ENCODE assay signal across 9 cellular contexts in the genomic region with DNA sequence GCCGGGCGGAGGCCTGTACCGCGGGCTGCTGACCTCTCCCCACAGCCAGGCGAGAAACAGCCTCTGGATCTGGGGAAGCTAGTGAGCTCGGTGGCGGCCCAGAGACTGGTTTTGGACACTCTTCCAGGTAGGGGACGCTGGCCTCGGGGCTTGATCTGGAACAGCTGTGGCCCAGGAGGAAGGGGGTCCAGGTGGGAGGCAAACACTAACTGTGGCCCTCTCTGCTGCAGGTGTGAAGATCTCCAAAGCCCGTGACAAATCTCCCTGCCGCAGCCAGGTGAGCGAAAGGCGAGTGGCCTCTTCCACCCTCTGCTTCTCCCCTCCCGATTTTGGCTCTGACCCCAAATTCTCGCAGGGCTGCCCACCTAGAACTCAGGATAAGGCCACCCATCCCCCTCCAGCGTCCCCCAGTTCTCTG. TPM values are rescaled to one million over a fixed set of nuclear protein-coding genes. Genes with fewer than 3 reads are reported as not detected.
DNase-seq lines count a peak whose midpoint lies in the region; ATAC-seq, FAIRE-seq and TF ChIP-seq lines count a peak whose summit lies in the region.
"Had no signal": no experiment of that assay in that cellular context is flagged by ENCODE, and none has a peak within 500 bp of the region (broad histone marks: within the 10 kb centered on the region; RNA-seq: fewer than 3 reads in every experiment).

No MANE protein-coding gene starts in this region.

- H3K9me3 ChIP-seq in GM12878 (replicated peaks; ENCODE audit: control insufficient read depth, insufficient read depth, low read length) (no peaks in the 10 kb centered on the region), right lobe of liver (no peaks in the 10 kb centered on the region), transverse colon (no peaks in the 10 kb centered on the region)

- H3K36me3 ChIP-seq in GM12878 (ENCODE audit: control insufficient read depth in 2 of 2, insufficient read depth in 2 of 2, low read length in 1 of 2), result peaks cover 14 to 17% of the 10 kb centered on the region in 2 experiments
- H3K36me3 ChIP-seq in right lobe of liver, result no peaks in the 10 kb centered on the region
- H3K36me3 ChIP-seq in transverse colon, result no peaks in the 10 kb centered on the region

- ATAC-seq in activated naive CD8-positive, alpha-beta T cell treated with anti-CD3 and anti-CD28 coated beads, Interleukin-2, amount 50 U/mL, for 24 hours, result no peak
- no peak for ATAC-seq in GM12878
- ATAC-seq in right lobe of liver, result no peak
- no peak for ATAC-seq in HG03139 (IDR thresholded peaks at IDR 0.05; ENCODE audit: unreplicated experiment)
- ATAC-seq in GM18873 (IDR thresholded peaks at IDR 0.05; ENCODE audit: low FRiP score, unreplicated experiment), result no peak

- no peak overlapping the region for H3K9ac ChIP-seq in GM12878 (ENCODE audit: control insufficient read depth, insufficient read depth, low read length)

- in situ Hi-C loops in GM12878 (cut with MboI), result no loop called here
- in situ Hi-C loops in transverse colon (cut with MboI; ENCODE audit: low pct_ligation_motif_present in 1 of 4, low pct_unique_long_range_greater_than_20kb in 1 of 4, low sequenced_read_pairs in 3 of 4), result no loop called here

- no peaks in the 10 kb centered on the region for H3K27me3 ChIP-seq in GM12878 (replicated peaks in 1 of 2; ENCODE audit: control insufficient read depth in 2 of 2, insufficient read depth in 2 of 2, low read length in 1 of 2)
- no peaks in the 10 kb centered on the region for H3K27me3 ChIP-seq in right lobe of liver
- H3K27me3 ChIP-seq in transverse colon, result no peaks in the 10 kb centered on the region

- RAD21 ChIA-PET in GM12878 (lab: Charles Lee; ENCODE audit: unreplicated experiment), result interaction anchor here (0.6 to 3.0 kb wide), 10 partner anchors 9 to 86 kb away, joined by 3 to 46 read pairs (median 4); no protein-coding TSS in a partner anchor

- H3K4me1 ChIP-seq in GM12878 (ENCODE audit: control insufficient read depth, insufficient read depth, low read length), result peaks cover 24% of the 10 kb centered on the region
- peaks cover 0 to 74% (median 27%) of the 10 kb centered on the region in 4 donors for H3K4me1 ChIP-seq in right lobe of liver
- H3K4me1 ChIP-seq in transverse colon, result peaks cover 16 to 26% (median 21%) of the 10 kb centered on the region in 4 donors

- no peaks in the 10 kb centered on the region; the same call in none of the 2 replicates for H3K79me2 ChIP-seq in GM12878 (ENCODE audit: control insufficient read depth, insufficient read depth, low read length)

- H3K4me2 ChIP-seq in GM12878 (ENCODE audit: control insufficient read depth, insufficient read depth), result 0 out of 2 replicates have a peak overlapping the region, but pooled peaks have one; percentile 38

- no peaks in the 10 kb centered on the region for H3K27me3 Mint-ChIP-seq in activated naive CD8-positive, alpha-beta T cell
- H3K27me3 Mint-ChIP-seq in activated naive CD8-positive, alpha-beta T cell treated with anti-CD3 and anti-CD28 coated beads, Interleukin-2, amount 50 U/mL, for 24 hours, result no peaks in the 10 kb centered on the region
- H3K27me3 Mint-ChIP-seq: naive B cell had no signal

- peak overlapping the region; percentile 64 for H3K4me3 Mint-ChIP-seq in activated naive CD8-positive, alpha-beta T cell
- no peak overlapping the region for H3K4me3 Mint-ChIP-seq in activated naive CD8-positive, alpha-beta T cell treated with anti-CD3 and anti-CD28 coated beads, Interleukin-2, amount 50 U/mL, for 24 hours

- CTCF ChIA-PET in GM12878 (lab: Yijun Ruan, JAX), result interaction anchor here (0.7 to 6.0 kb wide), 16 partner anchors 8 to 257 kb away, joined by 3 to 88 read pairs (median 8); partner anchors contain the start of genes LMAN2, MXD3, RGS14 and SLC34A1

- POLR2A ChIA-PET in GM12878 (lab: Charles Lee), result interaction anchor here (0.5 to 2.7 kb wide), 7 partner anchors 12 to 844 kb away, joined by 3 to 11 read pairs (median 4); partner anchors contain the start of gene RGS14

- no peak for DNase-seq in activated naive CD8-positive, alpha-beta T cell treated with anti-CD3 and anti-CD28 coated beads, Interleukin-2, amount 50 U/mL, for 24 hours
- DNase-seq in GM12878 (ENCODE audit: low read depth, low spot score) (no peak), right lobe of liver (no peak), transverse colon (no peak), glomerular visceral epithelial cell (ENCODE audit: extremely low spot score) (no peak)
- DNase-seq: naive B cell had no signal

- TF ChIP-seq POLR2A in GM12878 (IDR thresholded peaks at IDR 0.05; ENCODE audit: low read depth, low read length) (no peak), right lobe of liver (IDR thresholded peaks at IDR 0.05) (no peak), transverse colon (IDR thresholded peaks at IDR 0.05) (no peak)

- H3K36me3 Mint-ChIP-seq in activated naive CD8-positive, alpha-beta T cell, result peaks cover 8% of the 10 kb centered on the region
- peaks cover 14% of the 10 kb centered on the region for H3K36me3 Mint-ChIP-seq in activated naive CD8-positive, alpha-beta T cell treated with anti-CD3 and anti-CD28 coated beads, Interleukin-2, amount 50 U/mL, for 24 hours (ENCODE audit: low read depth)

- H3K4me3 ChIP-seq in GM12878, result no peak overlapping the region
- H3K4me3 ChIP-seq in right lobe of liver, result peak overlapping the region; percentile 52 to 64 (median 57)
- peak overlapping the region in 3 of 4 donors; percentile 27 to 51 (median 36) for H3K4me3 ChIP-seq in transverse colon

- TF ChIP-seq CTCF in GM12878 (IDR thresholded peaks at IDR 0.05 in 2 of 3, conservative IDR thresholded peaks at IDR 0.05 in 1 of 3; ENCODE audit: control insufficient read depth in 2 of 3, extremely low read depth in 1 of 3, insufficient read depth in 1 of 3, low read depth in 3 of 3, low read length in 3 of 3) (no peak), right lobe of liver (IDR thresholded peaks at IDR 0.05) (no peak), transverse colon (IDR thresholded peaks at IDR 0.05) (no peak)

- intact Hi-C loops in GM12878 (cut with micrococcal nuclease; ENCODE audit: unreplicated experiment) (no loop called here), right lobe of liver (cut with DNase I) (no loop called here), transverse colon (cut with DNase I; ENCODE audit: low total_unique reads) (no loop called here)

- FAIRE-seq in GM12878 (lab: Jason Lieb, UNC), result no peak

- H3K27ac ChIP-seq in GM12878 (ENCODE audit: control insufficient read depth, insufficient read depth) (no peak overlapping the region), right lobe of liver (peak overlapping the region; percentile 29 to 95 (median 94)), transverse colon (peak overlapping the region; percentile 46 to 64 (median 62))

- no TSS peak for BruUV-seq in GM12878 (replicated peaks; lab: Mats Ljungman, UMichigan)

- WGBS in GM12878 (ENCODE audit: insufficient coverage, insufficient replicate concordance, low lambda C conversion rate, missing lambda C conversion rate), result 66% methylated on average over 16 of the region's 16 CpGs
- 30% methylated on average over 5 of the region's 16 CpGs for WGBS in right lobe of liver (ENCODE audit: insufficient coverage, low coverage, low lambda C conversion rate, missing lambda C conversion rate)
- WGBS in transverse colon (ENCODE audit: low coverage in 1 of 2), 2 donors, result 31% methylated on average over 16 of the region's 16 CpGs; no CpG with 5 or more reads in 1 of the 2 donors

- H3K27ac Mint-ChIP-seq in activated naive CD8-positive, alpha-beta T cell, result peak overlapping the region; percentile 84
- H3K27ac Mint-ChIP-seq in activated naive CD8-positive, alpha-beta T cell treated with anti-CD3 and anti-CD28 coated beads, Interleukin-2, amount 50 U/mL, for 24 hours, result no peak overlapping the region

- H3K9me3 Mint-ChIP-seq in activated naive CD8-positive, alpha-beta T cell (ENCODE audit: low read depth), result no peaks in the 10 kb centered on the region
- H3K9me3 Mint-ChIP-seq in activated naive CD8-positive, alpha-beta T cell treated with anti-CD3 and anti-CD28 coated beads, Interleukin-2, amount 50 U/mL, for 24 hours, result no peaks in the 10 kb centered on the region
- H3K9me3 Mint-ChIP-seq: naive B cell had no signal

- H2AFZ ChIP-seq in GM12878 (ENCODE audit: control insufficient read depth, low read depth, low read length), result no peak overlapping the region

- H3K4me1 Mint-ChIP-seq in activated naive CD8-positive, alpha-beta T cell (ENCODE audit: low read depth), result peaks cover 62% of the 10 kb centered on the region
- peaks cover 48% of the 10 kb centered on the region for H3K4me1 Mint-ChIP-seq in activated naive CD8-positive, alpha-beta T cell treated with anti-CD3 and anti-CD28 coated beads, Interleukin-2, amount 50 U/mL, for 24 hours

- no peak for TF ChIP-seq EP300 in GM12878 (IDR thresholded peaks at IDR 0.05; ENCODE audit: borderline replicate concordance in 1 of 2, control insufficient read depth in 1 of 2, low read depth in 2 of 2, low read length in 2 of 2)
- no peak for TF ChIP-seq EP300 in transverse colon (IDR thresholded peaks at IDR 0.05; ENCODE audit: low read depth)

- SMC1A ChIA-PET in GM12878 (lab: Charles Lee; ENCODE audit: uncharacterized antibody, unreplicated experiment), result interaction anchor here (0.7 to 2.6 kb wide), 8 partner anchors 12 to 83 kb away, joined by 3 to 25 read pairs (median 4); partner anchors contain the start of genes LMAN2, RGS14 and SLC34A1

- no peak for TF ChIP-seq RAD21 in GM12878 (IDR thresholded peaks at IDR 0.05; ENCODE audit: insufficient read depth, low read depth, low read length)

- H4K20me1 ChIP-seq in GM12878 (ENCODE audit: control insufficient read depth, insufficient read depth), result no peaks in the 10 kb centered on the region

RNA-seq across cellular contexts. Expression of gene SLC34A1, which starts 13.1 kb away (rescaled TPM):
- 1.7 and 2.1 TPM in 2 replicates for total RNA-seq in GM12878 (2013; cell fraction: nucleolus; rRNA removed)
- total RNA-seq in GM12878 (2014; rRNA removed) (0.05 and 0.11 TPM in 2 replicates), GM12878 (2014; rRNA removed; fragmentation: Illumina TruSeq; extraction: Trizol) (0.04 and 0.09 TPM in 2 replicates), GM12878 (2021) (0.05 and 0.10 TPM in 2 replicates), right lobe of liver (1 to 10 TPM in 3 of 6 experiments, under 1 TPM in 2, not detected in 1; 0.12 to 5.3 (median 1.6) TPM), transverse colon (under 1 TPM in 1 of 4 donors, not detected in 3; 0.55 TPM)
- not detected for polyA plus RNA-seq in GM12878 (2011; ENCODE audit: low read depth)
- polyA plus RNA-seq in GM12878 (2011; rRNA removed) (0.14 TPM in 2 replicates), GM12878 (2014; fragmentation: Illumina TruSeq; extraction: Trizol) (0.03 TPM in 1 of 2 replicates, not detected in the other), GM12878 (2014; fragmentation: Nextera tagmentation; extraction: Ambion mirVana) (not detected), GM12878 (2014; rRNA removed) (0.05 and 0.09 TPM in 2 replicates), GM12878 (2016; fragmentation: Nextera tagmentation; extraction: Ambion mirVana) (under 1 TPM; 0.07 to 0.09 TPM)
- 0.13 and 0.22 TPM in 2 replicates for polyA plus RNA-seq in GM12878 (2011; cell fraction: cytosol; rRNA removed)
- polyA plus RNA-seq in GM12878 (2011; cell fraction: nucleus; rRNA removed), result 0.85 and 0.91 TPM in 2 replicates
- 0.08 and 0.14 TPM in 2 replicates for polyA plus RNA-seq in GM12878 (2012)
- polyA minus RNA-seq in GM12878 (2011; rRNA and poly(A)+ RNA removed), result 0.37 and 0.77 TPM in 2 replicates
- polyA minus RNA-seq in GM12878 (2011; cell fraction: cytosol; rRNA and poly(A)+ RNA removed), result not detected in 2 replicates
- 0.60 and 0.96 TPM in 2 replicates for polyA minus RNA-seq in GM12878 (2011; cell fraction: nucleus; rRNA and poly(A)+ RNA removed)

RNA-seq across cellular contexts. Expression of gene RGS14, which starts 13.4 kb away (rescaled TPM):
- total RNA-seq in GM12878 (2013; cell fraction: nucleolus; rRNA removed), result 111 and 131 TPM in 2 replicates
- total RNA-seq in GM12878 (2014; rRNA removed) (56.5 and 68.1 TPM in 2 replicates), GM12878 (2014; rRNA removed; fragmentation: Illumina TruSeq; extraction: Trizol) (25.1 and 30.4 TPM in 2 replicates), GM12878 (2021) (65.6 and 72.9 TPM in 2 replicates), right lobe of liver (10 to 100 TPM; 29.2 to 43.1 (median 35.2) TPM), transverse colon (10 to 100 TPM; 16.5 to 49.6 (median 24.4) TPM)
- 6.4 TPM for polyA plus RNA-seq in GM12878 (2011; ENCODE audit: low read depth)
- polyA plus RNA-seq in GM12878 (2011; rRNA removed) (28.8 and 57.1 TPM in 2 replicates), GM12878 (2014; fragmentation: Illumina TruSeq; extraction: Trizol) (4.4 and 35.8 TPM in 2 replicates), GM12878 (2014; fragmentation: Nextera tagmentation; extraction: Ambion mirVana) (1 to 10 TPM in 1 of 2 experiments, under 1 TPM in 1; 0.19 to 1.3 TPM), GM12878 (2014; rRNA removed) (88.7 and 91.9 TPM in 2 replicates), GM12878 (2016; fragmentation: Nextera tagmentation; extraction: Ambion mirVana) (10 to 100 TPM; 53.6 to 56.0 TPM)
- polyA plus RNA-seq in GM12878 (2011; cell fraction: cytosol; rRNA removed), result 90.6 and 104 TPM in 2 replicates
- polyA plus RNA-seq in GM12878 (2011; cell fraction: nucleus; rRNA removed), result 281 and 299 TPM in 2 replicates
- 30.7 and 40.7 TPM in 2 replicates for polyA plus RNA-seq in GM12878 (2012)
- polyA minus RNA-seq in GM12878 (2011; rRNA and poly(A)+ RNA removed), result 40.5 and 82.2 TPM in 2 replicates
- polyA minus RNA-seq in GM12878 (2011; cell fraction: cytosol; rRNA and poly(A)+ RNA removed), result 26.2 and 29.3 TPM in 2 replicates
- polyA minus RNA-seq in GM12878 (2011; cell fraction: nucleus; rRNA and poly(A)+ RNA removed), result 52.3 and 74.0 TPM in 2 replicates

RNA-seq across cellular contexts. Expression of gene LMAN2, which starts 19.7 kb away (rescaled TPM):
- 195 and 213 TPM in 2 replicates for total RNA-seq in GM12878 (2013; cell fraction: nucleolus; rRNA removed)
- 184 and 207 TPM in 2 replicates for total RNA-seq in GM12878 (2014; rRNA removed)
- 98.9 and 112 TPM in 2 replicates for total RNA-seq in GM12878 (2014; rRNA removed; fragmentation: Illumina TruSeq; extraction: Trizol)
- 117 and 121 TPM in 2 replicates for total RNA-seq in GM12878 (2021)
- polyA plus RNA-seq in GM12878 (2011; ENCODE audit: low read depth), result 35.5 TPM
- 55.9 and 104 TPM in 2 replicates for polyA plus RNA-seq in GM12878 (2011; rRNA removed)
- polyA plus RNA-seq in GM12878 (2011; cell fraction: cytosol; rRNA removed), result 273 and 308 TPM in 2 replicates
- 210 and 234 TPM in 2 replicates for polyA plus RNA-seq in GM12878 (2011; cell fraction: nucleus; rRNA removed)
- polyA plus RNA-seq in GM12878 (2012), result 139 and 151 TPM in 2 replicates
- polyA plus RNA-seq in GM12878 (2014; fragmentation: Illumina TruSeq; extraction: Trizol), result 84.1 and 178 TPM in 2 replicates
- polyA plus RNA-seq in GM12878 (2014; fragmentation: Nextera tagmentation; extraction: Ambion mirVana), result 10 to 100 TPM in 1 of 2 experiments, 1 to 10 TPM in 1; 2.4 to 11.4 TPM
- polyA plus RNA-seq in GM12878 (2014; rRNA removed), result 179 and 230 TPM in 2 replicates
- polyA plus RNA-seq in GM12878 (2016; fragmentation: Nextera tagmentation; extraction: Ambion mirVana), result 100 to 1,000 TPM; 252 to 264 TPM
- 197 and 327 TPM in 2 replicates for polyA minus RNA-seq in GM12878 (2011; rRNA and poly(A)+ RNA removed)
- 100 and 110 TPM in 2 replicates for polyA minus RNA-seq in GM12878 (2011; cell fraction: cytosol; rRNA and poly(A)+ RNA removed)
- 69.0 and 97.6 TPM in 2 replicates for polyA minus RNA-seq in GM12878 (2011; cell fraction: nucleus; rRNA and poly(A)+ RNA removed)
- total RNA-seq in right lobe of liver, result 100 to 1,000 TPM; 103 to 297 (median 160) TPM
- total RNA-seq in transverse colon, result 100 to 1,000 TPM; 236 to 322 (median 293) TPM

RNA-seq across cellular contexts. Expression of gene PFN3, which starts 29.3 kb away (rescaled TPM):
- total RNA-seq in GM12878 (2013; cell fraction: nucleolus; rRNA removed), result 2.1 TPM in 1 of 2 replicates, not detected in the other
- total RNA-seq in GM12878 (2014; rRNA removed), result not detected in 2 replicates
- not detected in 2 replicates for total RNA-seq in GM12878 (2014; rRNA removed; fragmentation: Illumina TruSeq; extraction: Trizol)
- not detected in 2 replicates for total RNA-seq in GM12878 (2021)
- not detected for polyA plus RNA-seq in GM12878 (2011; ENCODE audit: low read depth)
- not detected in 2 replicates for polyA plus RNA-seq in GM12878 (2011; rRNA removed)
- polyA plus RNA-seq in GM12878 (2011; cell fraction: cytosol; rRNA removed), result not detected in 2 replicates
- not detected in 2 replicates for polyA plus RNA-seq in GM12878 (2011; cell fraction: nucleus; rRNA removed)
- polyA plus RNA-seq in GM12878 (2012), result not detected in 2 replicates
- not detected in 2 replicates for polyA plus RNA-seq in GM12878 (2014; fragmentation: Illumina TruSeq; extraction: Trizol)
- not detected for polyA plus RNA-seq in GM12878 (2014; fragmentation: Nextera tagmentation; extraction: Ambion mirVana)
- polyA plus RNA-seq in GM12878 (2014; rRNA removed), result not detected in 2 replicates
- not detected for polyA plus RNA-seq in GM12878 (2016; fragmentation: Nextera tagmentation; extraction: Ambion mirVana)
- not detected in 2 replicates for polyA minus RNA-seq in GM12878 (2011; rRNA and poly(A)+ RNA removed)
- polyA minus RNA-seq in GM12878 (2011; cell fraction: cytosol; rRNA and poly(A)+ RNA removed), result not detected in 2 replicates
- not detected in 2 replicates for polyA minus RNA-seq in GM12878 (2011; cell fraction: nucleus; rRNA and poly(A)+ RNA removed)
- total RNA-seq in right lobe of liver, result not detected
- not detected for total RNA-seq in transverse colon

RNA-seq across cellular contexts. Expression of gene F12, which starts 38.2 kb away (rescaled TPM):
- total RNA-seq in GM12878 (2013; cell fraction: nucleolus; rRNA removed), result 4.6 and 6.3 TPM in 2 replicates
- total RNA-seq in GM12878 (2014; rRNA removed) (6.9 and 7.1 TPM in 2 replicates), GM12878 (2014; rRNA removed; fragmentation: Illumina TruSeq; extraction: Trizol) (0.49 and 0.74 TPM in 2 replicates), GM12878 (2021) (5.8 and 7.1 TPM in 2 replicates), right lobe of liver (100 to 1,000 TPM; 236 to 518 (median 365) TPM), transverse colon (10 to 100 TPM in 1 of 4 donors, 1 to 10 TPM in 3; 2.6 to 20.1 (median 5.6) TPM)
- polyA plus RNA-seq in GM12878 (2011; ENCODE audit: low read depth), result 2.0 TPM
- polyA plus RNA-seq in GM12878 (2011; rRNA removed) (2.3 and 5.2 TPM in 2 replicates), GM12878 (2014; fragmentation: Illumina TruSeq; extraction: Trizol) (0.25 and 0.82 TPM in 2 replicates), GM12878 (2014; fragmentation: Nextera tagmentation; extraction: Ambion mirVana) (under 1 TPM; 0.50 to 0.82 TPM), GM12878 (2014; rRNA removed) (5.9 and 9.9 TPM in 2 replicates), GM12878 (2016; fragmentation: Nextera tagmentation; extraction: Ambion mirVana) (10 to 100 TPM in 1 of 2 experiments, 1 to 10 TPM in 1; 9.7 to 11.3 TPM)
- polyA plus RNA-seq in GM12878 (2011; cell fraction: cytosol; rRNA removed), result 6.7 and 11.9 TPM in 2 replicates
- 14.0 and 14.8 TPM in 2 replicates for polyA plus RNA-seq in GM12878 (2011; cell fraction: nucleus; rRNA removed)
- polyA plus RNA-seq in GM12878 (2012), result 3.0 and 4.4 TPM in 2 replicates
- 1.8 and 3.0 TPM in 2 replicates for polyA minus RNA-seq in GM12878 (2011; rRNA and poly(A)+ RNA removed)
- polyA minus RNA-seq in GM12878 (2011; cell fraction: cytosol; rRNA and poly(A)+ RNA removed), result 2.9 and 7.5 TPM in 2 replicates
- 2.9 and 3.5 TPM in 2 replicates for polyA minus RNA-seq in GM12878 (2011; cell fraction: nucleus; rRNA and poly(A)+ RNA removed)
